14 cellular contexts compared by ENCODE assay signal in genomic region chr2:54670485-54671009, GRCh38. TPM values are rescaled to one million over a fixed set of nuclear protein-coding genes. Genes with fewer than 3 reads are reported as not detected.
DNase-seq lines count a peak whose midpoint lies in the region; ATAC-seq and TF ChIP-seq lines count a peak whose summit lies in the region.
"Had no signal": no experiment of that assay in that cellular context is flagged by ENCODE, and none has a peak within 500 bp of the region (broad histone marks: within the 10 kb centered on the region; RNA-seq: fewer than 3 reads in every experiment).

No MANE protein-coding gene starts in this region.

- H2BK120ac ChIP-seq in IMR-90 (ENCODE audit: low read depth, low read length) = peak overlapping the region; percentile 78

- H4K20me1 ChIP-seq in IMR-90 (ENCODE audit: insufficient read depth, low read length) = peaks cover 9% of the 10 kb centered on the region; the same call in 1 of the 2 replicates

- H2AK9ac ChIP-seq in IMR-90 (replicated peaks; ENCODE audit: low read depth, low read length, poor library complexity) = no peak overlapping the region

- peak overlapping the region; percentile 13; the same call in 1 of the 2 replicates for H2BK20ac ChIP-seq in IMR-90 (ENCODE audit: low read depth, low read length)

- H3K27me3 ChIP-seq in IMR-90 (ENCODE audit: control insufficient read depth, insufficient read depth, low read length) = no peaks in the 10 kb centered on the region
- H3K27me3 ChIP-seq in suprapubic skin = no peaks in the 10 kb centered on the region

- no peaks in the 10 kb centered on the region for H3K27me3 Mint-ChIP-seq in naive B cell

- H3K4me3 ChIP-seq in IMR-90 (ENCODE audit: insufficient read depth, low read depth, low read length) = no peak overlapping the region
- H3K4me3 ChIP-seq in suprapubic skin = no peak overlapping the region
- H3K4me3 ChIP-seq: mucosa of descending colon had no signal

- peaks cover 11 to 41% of the 10 kb centered on the region in 2 experiments; a peak in 3 of 4 replicates for H3K79me1 ChIP-seq in IMR-90 (ENCODE audit: low read depth in 1 of 2, low read length in 2 of 2)

- TF ChIP-seq POLR2A in IMR-90 (IDR thresholded peaks at IDR 0.05; ENCODE audit: low read depth, low read length) (no peak), suprapubic skin (IDR thresholded peaks at IDR 0.05) (no peak)

- peak overlapping the region in 1 of 8 donors; percentile 78 for H3K4me3 Mint-ChIP-seq in naive B cell
- H3K4me3 Mint-ChIP-seq: stimulated activated naive CD8-positive, alpha-beta T cell treated with anti-CD3 and anti-CD28 coated beads, Interleukin-15, amount 100 ng/mL, for 72 hours had no signal

- no CpG with 5 or more reads among the region's 9 CpGs for WGBS in IMR-90 (ENCODE audit: extremely low coverage in 2 of 2, insufficient read length in 1 of 2), 2 experiments
- WGBS in suprapubic skin = 86% methylated on average over 9 of the region's 9 CpGs

- peak overlapping the region; percentile 71 for H3K14ac ChIP-seq in IMR-90 (replicated peaks; ENCODE audit: low read depth, low read length)

- H3K9me1 ChIP-seq in IMR-90 (ENCODE audit: insufficient read depth, low read length) = peaks cover 14% of the 10 kb centered on the region

- no TSS peak for BruUV-seq in IMR-90 (replicated peaks; lab: Mats Ljungman, UMichigan)

- CTCF ChIA-PET in IMR-90 (lab: Yijun Ruan, JAX) = no interaction called here

- H3K23ac ChIP-seq in IMR-90 (ENCODE audit: low read depth, low read length) = no peak overlapping the region

- H3K9me3 Mint-ChIP-seq in naive B cell = no peaks in the 10 kb centered on the region
- H3K9me3 Mint-ChIP-seq: stimulated activated naive CD8-positive, alpha-beta T cell treated with anti-CD3 and anti-CD28 coated beads, Interleukin-15, amount 100 ng/mL, for 72 hours had no signal

- H3K27ac Mint-ChIP-seq in naive B cell = peak overlapping the region in 4 of 6 donors; percentile 1 to 87 (median 22)
- H3K27ac Mint-ChIP-seq: stimulated activated naive CD8-positive, alpha-beta T cell treated with anti-CD3 and anti-CD28 coated beads, Interleukin-15, amount 100 ng/mL, for 72 hours had no signal

- intact Hi-C loops in IMR-90 (cut with micrococcal nuclease) = no loop called here

- H3K9me3 ChIP-seq in IMR-90 (ENCODE audit: control insufficient read depth, insufficient read depth, low read length) (no peaks in the 10 kb centered on the region), suprapubic skin (no peaks in the 10 kb centered on the region)
- H3K9me3 ChIP-seq: mucosa of descending colon, SK-N-SH had no signal

- in situ Hi-C loops in IMR-90 (cut with MboI; ENCODE audit: low sequenced_read_pairs) = no loop called here

- POLR2A ChIA-PET in IMR-90 (lab: Charles Lee; ENCODE audit: unreplicated experiment) = no interaction called here

- peak overlapping the region; percentile 82; the same call in 1 of the 2 replicates for H3K27ac ChIP-seq in IMR-90 (ENCODE audit: insufficient read depth, low read length)
- peak overlapping the region; percentile 91 for H3K27ac ChIP-seq in cingulate gyrus (ENCODE audit: low read depth, low read length)
- peak overlapping the region; percentile 72 for H3K27ac ChIP-seq in suprapubic skin
- H3K27ac ChIP-seq: C4-2B had no signal

- H3K18ac ChIP-seq in IMR-90 (ENCODE audit: low read depth, low read length) = peak overlapping the region; percentile 95

- H4K5ac ChIP-seq in IMR-90 (ENCODE audit: low read depth, low read length) = peak overlapping the region; percentile 82

- peak overlapping the region; percentile 13 to 52; a peak in 2 of 4 replicates for H4K8ac ChIP-seq in IMR-90 (ENCODE audit: low read depth in 2 of 2, low read length in 2 of 2)

- H3K4ac ChIP-seq in IMR-90 (ENCODE audit: low read depth, low read length) = peak overlapping the region; percentile 63

- peaks cover 14% of the 10 kb centered on the region for H3K36me3 ChIP-seq in IMR-90 (ENCODE audit: control insufficient read depth, insufficient read depth, low read length)
- H3K36me3 ChIP-seq in suprapubic skin = peaks cover 20% of the 10 kb centered on the region

- H2AK5ac ChIP-seq in IMR-90 (ENCODE audit: low read depth, low read length) = peak overlapping the region; percentile 94

- TF ChIP-seq CTCF in IMR-90 (conservative IDR thresholded peaks at IDR 0.05; ENCODE audit: low read depth, low read length) = no peak
- no peak for TF ChIP-seq CTCF in suprapubic skin (IDR thresholded peaks at IDR 0.05)

- ATAC-seq in IMR-90 (ENCODE audit: low read depth) (no peak), naive B cell (ENCODE audit: low read depth in 2 of 2) (no peak), HG02938 (IDR thresholded peaks at IDR 0.05; ENCODE audit: unreplicated experiment) (no peak)
- ATAC-seq: mucosa of descending colon; stimulated activated naive CD8-positive, alpha-beta T cell treated with anti-CD3 and anti-CD28 coated beads, Interleukin-15, amount 100 ng/mL, for 72 hours had no signal

- no peak overlapping the region for H3K56ac ChIP-seq in IMR-90 (ENCODE audit: extremely low read depth, insufficient read depth, low read length)

- dilution Hi-C loops in IMR-90 (cut with HindIII; ENCODE audit: low sequenced_read_pairs, unreplicated experiment) = no loop called here

- peak overlapping the region; percentile 81 for H2BK5ac ChIP-seq in IMR-90 (ENCODE audit: low read depth, low read length, poor library complexity, severe bottlenecking)

- peak overlapping the region; percentile 23; the same call in 1 of the 3 replicates for H2BK15ac ChIP-seq in IMR-90 (ENCODE audit: low read depth, low read length)

- no peak for DNase-seq in IMR-90
- no peak for DNase-seq in naive B cell
- no peak for DNase-seq in suprapubic skin (ENCODE audit: low spot score in 2 of 2)
- no peak for DNase-seq in HuH-7 (ENCODE audit: low spot score)
- no peak for DNase-seq in stimulated activated naive CD4-positive, alpha-beta T cell (lab: John Stamatoyannopoulos, UW)
- DNase-seq: activated CD4-positive, alpha-beta T cell treated with anti-CD3 and anti-CD28 coated beads, Interleukin-2, amount 50 U/mL, for 48 hours; NCI-H1694 treated with DMSO at 0.1 percent for 48 hours; NCI-H510A; SK-N-SH; stimulated activated naive CD8-positive, alpha-beta T cell treated with anti-CD3 and anti-CD28 coated beads, Interleukin-15, amount 100 ng/mL, for 72 hours had no signal

- H3K4me1 ChIP-seq in IMR-90 (ENCODE audit: control insufficient read depth, insufficient read depth, low read length) (peaks cover 23% of the 10 kb centered on the region), suprapubic skin (peaks cover 89% of the 10 kb centered on the region)

- peak overlapping the region; percentile 49; the same call in 1 of the 2 replicates for H4K91ac ChIP-seq in IMR-90 (ENCODE audit: insufficient read depth, low read depth, low read length)

- no peak overlapping the region for H2AFZ ChIP-seq in IMR-90 (replicated peaks; ENCODE audit: low read length, poor library complexity)

- peaks cover 15 to 20% (median 15%) of the 10 kb centered on the region in 3 donors for H3K4me1 Mint-ChIP-seq in naive B cell

- H3K9ac ChIP-seq in IMR-90 (ENCODE audit: low read depth, low read length) = no peak overlapping the region
- H3K9ac ChIP-seq: SK-N-SH had no signal

- no peak overlapping the region for H3K4me2 ChIP-seq in IMR-90 (ENCODE audit: low read depth, low read length)
- H3K4me2 ChIP-seq: SK-N-SH had no signal

- TF ChIP-seq EP300 in suprapubic skin (IDR thresholded peaks at IDR 0.05) = no peak

- TF ChIP-seq RAD21 in IMR-90 (IDR thresholded peaks at IDR 0.05; ENCODE audit: low read length) = no peak

- peaks cover 15% of the 10 kb centered on the region in 2 donors for H3K36me3 Mint-ChIP-seq in naive B cell

TF ChIP-seq in IMR-90, 13 proteins besides CTCF, POLR2A, EP300 and RAD21:
- TF ChIP-seq MAFK (IDR thresholded peaks at IDR 0.05; ENCODE audit: low read depth, low read length) (no peak), CEBPB (IDR thresholded peaks at IDR 0.05; ENCODE audit: low read depth, low read length) (no peak), RCOR1 (IDR thresholded peaks at IDR 0.05; ENCODE audit: insufficient replicate concordance, low read length) (no peak), MAZ (IDR thresholded peaks at IDR 0.05; ENCODE audit: borderline replicate concordance, low read depth, low read length) (no peak), BHLHE40 (IDR thresholded peaks at IDR 0.05; ENCODE audit: low read depth, low read length) (no peak), RFX5 (IDR thresholded peaks at IDR 0.05; ENCODE audit: low read depth, low read length) (no peak), NFE2L2 (IDR thresholded peaks at IDR 0.05; ENCODE audit: low read depth, low read length) (no peak), CHD1 (IDR thresholded peaks at IDR 0.05; ENCODE audit: low read depth, low read length) (no peak), SMC3 (IDR thresholded peaks at IDR 0.05; ENCODE audit: low read depth, low read length) (no peak), FOS (IDR thresholded peaks at IDR 0.05; ENCODE audit: low read depth, low read length) (no peak), MXI1 (IDR thresholded peaks at IDR 0.05; ENCODE audit: borderline replicate concordance, low read depth, low read length) (no peak)
- TF ChIP-seq, protein P1, sequence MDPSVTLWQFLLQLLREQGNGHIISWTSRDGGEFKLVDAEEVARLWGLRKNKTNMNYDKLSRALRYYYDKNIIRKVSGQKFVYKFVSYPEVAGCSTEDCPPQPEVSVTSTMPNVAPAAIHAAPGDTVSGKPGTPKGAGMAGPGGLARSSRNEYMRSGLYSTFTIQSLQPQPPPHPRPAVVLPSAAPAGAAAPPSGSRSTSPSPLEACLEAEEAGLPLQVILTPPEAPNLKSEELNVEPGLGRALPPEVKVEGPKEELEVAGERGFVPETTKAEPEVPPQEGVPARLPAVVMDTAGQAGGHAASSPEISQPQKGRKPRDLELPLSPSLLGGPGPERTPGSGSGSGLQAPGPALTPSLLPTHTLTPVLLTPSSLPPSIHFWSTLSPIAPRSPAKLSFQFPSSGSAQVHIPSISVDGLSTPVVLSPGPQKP (IDR thresholded peaks at IDR 0.05; ENCODE audit: borderline replicate concordance, low read depth, low read length) = no peak
- TF ChIP-seq, protein P2, sequence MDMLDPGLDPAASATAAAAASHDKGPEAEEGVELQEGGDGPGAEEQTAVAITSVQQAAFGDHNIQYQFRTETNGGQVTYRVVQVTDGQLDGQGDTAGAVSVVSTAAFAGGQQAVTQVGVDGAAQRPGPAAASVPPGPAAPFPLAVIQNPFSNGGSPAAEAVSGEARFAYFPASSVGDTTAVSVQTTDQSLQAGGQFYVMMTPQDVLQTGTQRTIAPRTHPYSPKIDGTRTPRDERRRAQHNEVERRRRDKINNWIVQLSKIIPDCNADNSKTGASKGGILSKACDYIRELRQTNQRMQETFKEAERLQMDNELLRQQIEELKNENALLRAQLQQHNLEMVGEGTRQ (IDR thresholded peaks at IDR 0.05; ENCODE audit: low read depth, low read length) = no peak

RNA-seq across cellular contexts. Expression of gene EML6, which starts 52.9 kb away (rescaled TPM):
- total RNA-seq in IMR-90 (2012; rRNA removed) (0.18 and 0.28 TPM in 2 replicates), suprapubic skin (10 to 100 TPM in 1 of 4 donors, 1 to 10 TPM in 3; 2.3 to 15.1 (median 4.1) TPM)
- polyA plus RNA-seq in IMR-90 (2012; rRNA removed) (0.14 and 0.19 TPM in 2 replicates), naive B cell (ENCODE audit: low read depth in 6 of 6) (under 1 TPM in 5 of 6 donors, not detected in 1; 0.04 to 0.56 (median 0.18) TPM)
- 0.02 and 0.05 TPM in 2 replicates for polyA plus RNA-seq in IMR-90 (2012; cell fraction: cytosol; rRNA removed)
- 0.24 and 0.56 TPM in 2 replicates for polyA plus RNA-seq in IMR-90 (2012; cell fraction: nucleus; rRNA removed; ENCODE audit: low replicate concordance)
